24 cellular contexts compared by ENCODE assay signal in genomic region chr4:28362169-28362568, GRCh38.
DNase-seq lines count a peak whose midpoint lies in the region; ATAC-seq, FAIRE-seq and TF ChIP-seq lines count a peak whose summit lies in the region.
"Had no signal": no experiment of that assay in that cellular context is flagged by ENCODE, and none has a peak within 500 bp of the region (broad histone marks: within the 10 kb centered on the region; RNA-seq: fewer than 3 reads in every experiment).

No MANE protein-coding gene starts in this region.

- no peak overlapping the region for H2BK120ac ChIP-seq in IMR-90 (ENCODE audit: low read depth, low read length)
- H2BK120ac ChIP-seq in H1 (replicated peaks; ENCODE audit: low read depth, low read length): no peak overlapping the region

- in situ Hi-C loops in HepG2 (cut with HindIII; ENCODE audit: extremely low pct_ligation_motif_present, low pct_unique_long_range_greater_than_20kb): no loop called here
- in situ Hi-C loops in IMR-90 (cut with MboI; ENCODE audit: low sequenced_read_pairs): no loop called here

- H4K91ac ChIP-seq in IMR-90 (ENCODE audit: insufficient read depth, low read depth, low read length): no peak overlapping the region
- no peak overlapping the region for H4K91ac ChIP-seq in H1 (replicated peaks; ENCODE audit: insufficient read length, low read length)

- FAIRE-seq in HepG2 (lab: Jason Lieb, UNC): no peak
- FAIRE-seq in H1 (lab: Jason Lieb, UNC): no peak
- FAIRE-seq: GM12891, GM19239 had no signal

- H3K9me1 ChIP-seq in IMR-90 (ENCODE audit: insufficient read depth, low read length): no peaks in the 10 kb centered on the region

- H3K27ac ChIP-seq in HepG2 (ENCODE audit: extremely low read length, insufficient read depth, low read length) (no peak overlapping the region), right lobe of liver (no peak overlapping the region), IMR-90 (ENCODE audit: insufficient read depth, low read length) (no peak overlapping the region), H1 (ENCODE audit: low read depth, low read length) (no peak overlapping the region)
- H3K27ac ChIP-seq: 22Rv1, BLaER1 had no signal

- CTCF ChIA-PET in HepG2 (lab: Yijun Ruan, JAX; ENCODE audit: low intra/inter-chr PET ratio, low total read pairs) (no interaction called here), IMR-90 (lab: Yijun Ruan, JAX) (no interaction called here), H1 (lab: Charles Lee; ENCODE audit: partially characterized antibody) (interaction anchor here (0.7 kb wide), 1 partner anchor 40 kb away, joined by 3 read pairs; no protein-coding TSS in a partner anchor)

- H3K4me3 ChIP-seq in HepG2 (replicated peaks in 1 of 3; ENCODE audit: insufficient read depth in 1 of 3, low read depth in 2 of 3, low read length in 3 of 3): no peak overlapping the region
- H3K4me3 ChIP-seq in right lobe of liver: no peak overlapping the region
- no peak overlapping the region for H3K4me3 ChIP-seq in IMR-90 (ENCODE audit: insufficient read depth, low read depth, low read length)
- H3K4me3 ChIP-seq in H1 (ENCODE audit: extremely low read depth in 1 of 4, insufficient read depth in 2 of 4, low read depth in 3 of 4, low read length in 4 of 4): no peak overlapping the region
- H3K4me3 ChIP-seq: BLaER1 had no signal

- no peak overlapping the region for H3K4me2 ChIP-seq in HepG2 (ENCODE audit: low read depth, low read length)
- no peak overlapping the region for H3K4me2 ChIP-seq in IMR-90 (ENCODE audit: low read depth, low read length)
- no peak overlapping the region for H3K4me2 ChIP-seq in H1 (ENCODE audit: insufficient read depth in 1 of 2, low read depth in 2 of 2, low read length in 2 of 2)
- H3K4me2 ChIP-seq: BLaER1 had no signal

- no peak overlapping the region for H2BK12ac ChIP-seq in H1 (ENCODE audit: low read depth, low read length)

- H3K56ac ChIP-seq in IMR-90 (ENCODE audit: extremely low read depth, insufficient read depth, low read length) (no peak overlapping the region), H1 (replicated peaks; ENCODE audit: insufficient read length, low read depth, low read length) (no peak overlapping the region)

- H3K27me3 ChIP-seq in HepG2 (ENCODE audit: control insufficient read depth in 1 of 2, insufficient read depth in 2 of 2, low read length in 2 of 2): no peaks in the 10 kb centered on the region
- H3K27me3 ChIP-seq in right lobe of liver: no peaks in the 10 kb centered on the region
- H3K27me3 ChIP-seq in IMR-90 (ENCODE audit: control insufficient read depth, insufficient read depth, low read length): no peaks in the 10 kb centered on the region
- no peaks in the 10 kb centered on the region for H3K27me3 ChIP-seq in H1 (replicated peaks in 1 of 4; ENCODE audit: control insufficient read depth in 3 of 4, extremely low read depth in 1 of 4, insufficient read depth in 3 of 4, low read length in 3 of 4)
- H3K27me3 ChIP-seq: BE2C, BLaER1 had no signal

- H2AFZ ChIP-seq in HepG2 (ENCODE audit: low read length) (no peak overlapping the region), IMR-90 (replicated peaks; ENCODE audit: low read length, poor library complexity) (no peak overlapping the region), H1 (ENCODE audit: low read length) (no peak overlapping the region)

- H3K9ac ChIP-seq in HepG2 (ENCODE audit: insufficient read depth, low read depth, low read length): no peak overlapping the region
- H3K9ac ChIP-seq in IMR-90 (ENCODE audit: low read depth, low read length): no peak overlapping the region
- H3K9ac ChIP-seq in H1 (replicated peaks in 1 of 4; ENCODE audit: extremely low read depth in 1 of 4, low read depth in 3 of 4, low read length in 3 of 4): no peak overlapping the region
- H3K9ac ChIP-seq: BLaER1 had no signal

- no peaks in the 10 kb centered on the region for H3K79me2 ChIP-seq in HepG2 (ENCODE audit: insufficient read depth, low read length)
- no peaks in the 10 kb centered on the region for H3K79me2 ChIP-seq in H1 (ENCODE audit: control insufficient read depth in 1 of 2, insufficient read depth in 2 of 2, low read length in 2 of 2)

- TF ChIP-seq EP300 in HepG2 (IDR thresholded peaks at IDR 0.05; ENCODE audit: low read depth in 2 of 2, low read length in 2 of 2) (no peak), HepG2 (CRISPR knock-in tag; IDR thresholded peaks at IDR 0.05; ENCODE audit: borderline replicate concordance) (no peak), H1 (IDR thresholded peaks at IDR 0.05; ENCODE audit: borderline replicate concordance in 1 of 2, low read depth in 2 of 2, low read length in 2 of 2) (no peak)

- WGBS in HepG2 (ENCODE audit: low lambda C conversion rate): 1% methylated on average over 4 of the region's 4 CpGs
- 54% methylated on average over 4 of the region's 4 CpGs for WGBS in right lobe of liver (ENCODE audit: insufficient coverage, low coverage, low lambda C conversion rate, missing lambda C conversion rate)
- WGBS in IMR-90 (ENCODE audit: extremely low coverage in 2 of 2, insufficient read length in 1 of 2), 2 experiments: no CpG with 5 or more reads among the region's 4 CpGs
- 90% methylated on average over 4 of the region's 4 CpGs; no CpG with 5 or more reads in 1 of the 2 experiments for WGBS in H1 (ENCODE audit: extremely low coverage in 1 of 2, insufficient coverage in 1 of 2, insufficient read length in 1 of 2, insufficient replicate concordance in 2 of 2, low coverage in 1 of 2, low lambda C conversion rate in 2 of 2, missing lambda C conversion rate in 1 of 2), 2 experiments

- H3K14ac ChIP-seq in IMR-90 (replicated peaks; ENCODE audit: low read depth, low read length) (no peak overlapping the region), H1 (ENCODE audit: insufficient read length) (no peak overlapping the region)

- no peak overlapping the region for H3K4ac ChIP-seq in IMR-90 (ENCODE audit: low read depth, low read length)
- H3K4ac ChIP-seq in H1 (replicated peaks; ENCODE audit: insufficient read length, low read depth, low read length): no peak overlapping the region

- H3K36me3 ChIP-seq in HepG2 (replicated peaks in 1 of 2; ENCODE audit: control insufficient read depth in 1 of 2, insufficient read depth in 2 of 2, low read length in 2 of 2): no peaks in the 10 kb centered on the region
- no peaks in the 10 kb centered on the region for H3K36me3 ChIP-seq in right lobe of liver
- no peaks in the 10 kb centered on the region for H3K36me3 ChIP-seq in IMR-90 (ENCODE audit: control insufficient read depth, insufficient read depth, low read length)
- H3K36me3 ChIP-seq in H1 (ENCODE audit: control insufficient read depth in 2 of 4, insufficient read depth in 4 of 4, low read length in 3 of 4): no peaks in the 10 kb centered on the region; a peak in 2 of 8 replicates
- H3K36me3 ChIP-seq: BE2C, BLaER1 had no signal

- H4K8ac ChIP-seq in IMR-90 (ENCODE audit: low read depth in 2 of 2, low read length in 2 of 2) (no peak overlapping the region), H1 (ENCODE audit: extremely low read depth, insufficient read depth, low read length) (no peak overlapping the region)

- no peak overlapping the region for H2BK20ac ChIP-seq in IMR-90 (ENCODE audit: low read depth, low read length)
- H2BK20ac ChIP-seq in H1 (ENCODE audit: low read length): no peak overlapping the region

- H3K18ac ChIP-seq in IMR-90 (ENCODE audit: low read depth, low read length) (no peak overlapping the region), H1 (ENCODE audit: extremely low read depth, low read length) (no peak overlapping the region)

- no peak for TF ChIP-seq RAD21 in HepG2 (CRISPR knock-in tag; IDR thresholded peaks at IDR 0.05)
- TF ChIP-seq RAD21 in IMR-90 (IDR thresholded peaks at IDR 0.05; ENCODE audit: low read length): no peak
- no peak for TF ChIP-seq RAD21 in H1 (IDR thresholded peaks at IDR 0.05 in 1 of 2, conservative IDR thresholded peaks at IDR 0.05 in 1 of 2; ENCODE audit: low read depth in 2 of 2, low read length in 2 of 2)

- H2AK9ac ChIP-seq in IMR-90 (replicated peaks; ENCODE audit: low read depth, low read length, poor library complexity): no peak overlapping the region

- H3K4me1 ChIP-seq in HepG2 (ENCODE audit: insufficient read depth, low read length): no peaks in the 10 kb centered on the region
- H3K4me1 ChIP-seq in right lobe of liver: no peaks in the 10 kb centered on the region
- no peaks in the 10 kb centered on the region for H3K4me1 ChIP-seq in IMR-90 (ENCODE audit: control insufficient read depth, insufficient read depth, low read length)
- no peaks in the 10 kb centered on the region for H3K4me1 ChIP-seq in H1 (replicated peaks in 1 of 4; ENCODE audit: control insufficient read depth in 3 of 4, insufficient read depth in 4 of 4, low read length in 3 of 4)
- H3K4me1 ChIP-seq: BE2C, BLaER1 had no signal

- TF ChIP-seq CTCF in HepG2 (CRISPR knock-in tag; IDR thresholded peaks at IDR 0.05) (no peak), right lobe of liver (IDR thresholded peaks at IDR 0.05) (no peak), IMR-90 (conservative IDR thresholded peaks at IDR 0.05; ENCODE audit: low read depth, low read length) (no peak), H1 (IDR thresholded peaks at IDR 0.05; ENCODE audit: control extremely low read depth in 1 of 3, insufficient read depth in 1 of 3, low read depth in 1 of 3, low read length in 3 of 3) (no peak)

- peaks cover 66% of the 10 kb centered on the region for H3K9me3 ChIP-seq in HepG2 (ENCODE audit: low read length)
- no peaks in the 10 kb centered on the region for H3K9me3 ChIP-seq in right lobe of liver
- no peaks in the 10 kb centered on the region for H3K9me3 ChIP-seq in IMR-90 (ENCODE audit: control insufficient read depth, insufficient read depth, low read length)
- no peaks in the 10 kb centered on the region for H3K9me3 ChIP-seq in H1 (ENCODE audit: insufficient read depth in 2 of 2, low read depth in 1 of 2, low read length in 1 of 2)
- H3K9me3 ChIP-seq: BE2C, BLaER1 had no signal

- intact Hi-C loops in HepG2 (cut with micrococcal nuclease; ENCODE audit: unreplicated experiment): no loop called here
- intact Hi-C loops in right lobe of liver (cut with DNase I): no loop called here
- intact Hi-C loops in IMR-90 (cut with micrococcal nuclease): no loop called here

- no peaks in the 10 kb centered on the region for H3K79me1 ChIP-seq in IMR-90 (ENCODE audit: low read depth in 1 of 2, low read length in 2 of 2)
- no peaks in the 10 kb centered on the region for H3K79me1 ChIP-seq in H1 (ENCODE audit: low read depth, low read length)

- ATAC-seq in HepG2: no peak
- ATAC-seq in right lobe of liver: no peak
- ATAC-seq in IMR-90 (ENCODE audit: low read depth): no peak

- H2BK15ac ChIP-seq in IMR-90 (ENCODE audit: low read depth, low read length): no peak overlapping the region
- H2BK15ac ChIP-seq in H1 (ENCODE audit: low read length): no peak overlapping the region

- no peaks in the 10 kb centered on the region for H3K23me2 ChIP-seq in H1 (ENCODE audit: low read depth, low read length)

- POLR2A ChIA-PET in HepG2 (lab: Yijun Ruan, JAX): no interaction called here
- POLR2A ChIA-PET in IMR-90 (lab: Charles Lee; ENCODE audit: unreplicated experiment): no interaction called here
- POLR2A ChIA-PET in H1 (lab: Charles Lee; ENCODE audit: partially characterized antibody): no interaction called here

- H3K23ac ChIP-seq in IMR-90 (ENCODE audit: low read depth, low read length) (no peak overlapping the region), H1 (ENCODE audit: insufficient read length) (no peak overlapping the region)

- H4K5ac ChIP-seq in IMR-90 (ENCODE audit: low read depth, low read length): no peak overlapping the region
- H4K5ac ChIP-seq in H1 (ENCODE audit: insufficient read length, low read depth, low read length): no peak overlapping the region

- TF ChIP-seq POLR2A in HepG2 (IDR thresholded peaks at IDR 0.05; ENCODE audit: insufficient read depth in 1 of 2, low read depth in 2 of 2, low read length in 2 of 2) (no peak), right lobe of liver (IDR thresholded peaks at IDR 0.05) (no peak), IMR-90 (IDR thresholded peaks at IDR 0.05; ENCODE audit: low read depth, low read length) (no peak), H1 (IDR thresholded peaks at IDR 0.05; ENCODE audit: control extremely low read depth in 1 of 2, low read depth in 2 of 2, low read length in 2 of 2) (no peak)

- DNase-seq in HepG2 (ENCODE audit: low spot score) (no peak), right lobe of liver (no peak), IMR-90 (no peak), H1 (ENCODE audit: low read depth in 1 of 2, low spot score in 2 of 2) (no peak), GDM1 (lab: John Stamatoyannopoulos, UW) (no peak), SHP77 treated with DMSO at 0.1 percent for 48 hours (lab: John Stamatoyannopoulos, UW) (no peak)
- DNase-seq: ACHN; BE2C; C1 segment of cervical spinal cord; CD4-positive, alpha-beta memory T cell; CD4-positive, CD25-positive, alpha-beta regulatory T cell; CD8-positive, alpha-beta memory T cell; COR-L47; DMS 273 treated with DMSO at 0.1 percent for 48 hours; DMS153; DMS53; DMS79; DND-41; EL; GF-D8 had no signal

- H2AK5ac ChIP-seq in IMR-90 (ENCODE audit: low read depth, low read length): no peak overlapping the region
- H2AK5ac ChIP-seq in H1 (ENCODE audit: low read depth, low read length): no peak overlapping the region

- no peaks in the 10 kb centered on the region for H4K20me1 ChIP-seq in HepG2 (ENCODE audit: insufficient read depth, low read length)
- H4K20me1 ChIP-seq in IMR-90 (ENCODE audit: insufficient read depth, low read length): no peaks in the 10 kb centered on the region
- H4K20me1 ChIP-seq in H1 (replicated peaks in 1 of 2; ENCODE audit: control insufficient read depth in 1 of 2, insufficient read depth in 2 of 2, low read length in 2 of 2): no peaks in the 10 kb centered on the region
- H4K20me1 ChIP-seq: BLaER1 had no signal

- BruUV-seq in HepG2 (replicated peaks; lab: Mats Ljungman, UMichigan) (no TSS peak), IMR-90 (replicated peaks; lab: Mats Ljungman, UMichigan) (no TSS peak)

- dilution Hi-C loops in IMR-90 (cut with HindIII; ENCODE audit: low sequenced_read_pairs, unreplicated experiment): no loop called here

- no peak overlapping the region for H2BK5ac ChIP-seq in IMR-90 (ENCODE audit: low read depth, low read length, poor library complexity, severe bottlenecking)
- H2BK5ac ChIP-seq in H1 (ENCODE audit: low read depth, low read length): no peak overlapping the region

Comparison
In these comparisons a context has a peak if more than half of its experiments do, and no peak if none do; other contexts are left out.
1. Of the 41 proteins assayed by ChIP-seq in both HepG2 and H1: peak only in HepG2: none; only in H1: none; in both: MAFK; in neither: 40.